14 cellular contexts compared by ENCODE assay signal in genomic region chr6:148868314-148868713, GRCh38.
DNase-seq lines count a peak whose midpoint lies in the region; ATAC-seq and TF ChIP-seq lines count a peak whose summit lies in the region.
"Had no signal": no experiment of that assay in that cellular context is flagged by ENCODE, and none has a peak within 500 bp of the region (broad histone marks: within the 10 kb centered on the region; RNA-seq: fewer than 3 reads in every experiment).

No MANE protein-coding gene starts in this region.

- peaks cover 5% of the 10 kb centered on the region for H3K79me2 ChIP-seq in mammary epithelial cell (ENCODE audit: insufficient read depth, low read length)
- peaks cover 12% of the 10 kb centered on the region for H3K79me2 ChIP-seq in osteoblast (ENCODE audit: insufficient read depth, low read length)

- no peaks in the 10 kb centered on the region for H3K9me3 ChIP-seq in IMR-90 (ENCODE audit: control insufficient read depth, insufficient read depth, low read length)
- no peaks in the 10 kb centered on the region for H3K9me3 ChIP-seq in mammary epithelial cell (replicated peaks; ENCODE audit: insufficient read depth, low read length)
- no peaks in the 10 kb centered on the region for H3K9me3 ChIP-seq in osteoblast (ENCODE audit: low read depth, low read length)
- H3K9me3 ChIP-seq: right atrium auricular region, thyroid gland had no signal

- peaks cover 16% of the 10 kb centered on the region for H3K9me1 ChIP-seq in IMR-90 (ENCODE audit: insufficient read depth, low read length)

- CTCF ChIA-PET in IMR-90 (lab: Yijun Ruan, JAX) (no interaction called here), mammary epithelial cell (lab: Charles Lee; ENCODE audit: low non-redundant PET) (no interaction called here)

- H3K4me3 ChIP-seq in IMR-90 (ENCODE audit: insufficient read depth, low read depth, low read length) (no peak overlapping the region), mammary epithelial cell (replicated peaks in 1 of 3; ENCODE audit: insufficient read depth in 1 of 3, low read depth in 2 of 3, low read length in 3 of 3) (no peak overlapping the region), osteoblast (ENCODE audit: insufficient read depth, low read length) (no peak overlapping the region), dorsolateral prefrontal cortex (no peak overlapping the region)
- H3K4me3 ChIP-seq: PC-9, right atrium auricular region, thyroid gland had no signal

- no peak overlapping the region for H2AK5ac ChIP-seq in IMR-90 (ENCODE audit: low read depth, low read length)

- H2AK9ac ChIP-seq in IMR-90 (replicated peaks; ENCODE audit: low read depth, low read length, poor library complexity), result no peak overlapping the region

- peak overlapping the region; percentile 35 for H2BK5ac ChIP-seq in IMR-90 (ENCODE audit: low read depth, low read length, poor library complexity, severe bottlenecking)

- no peak overlapping the region for H3K23ac ChIP-seq in IMR-90 (ENCODE audit: low read depth, low read length)

- H3K4ac ChIP-seq in IMR-90 (ENCODE audit: low read depth, low read length), result 0 out of 2 replicates have a peak overlapping the region, but pooled peaks have one; percentile 56

- peaks cover 14% of the 10 kb centered on the region for H3K4me1 ChIP-seq in IMR-90 (ENCODE audit: control insufficient read depth, insufficient read depth, low read length)
- peaks cover 42% of the 10 kb centered on the region for H3K4me1 ChIP-seq in mammary epithelial cell (ENCODE audit: insufficient read depth, low read length)
- peaks cover 26% of the 10 kb centered on the region for H3K4me1 ChIP-seq in osteoblast (ENCODE audit: insufficient read depth, low read length)
- H3K4me1 ChIP-seq: right atrium auricular region had no signal

- no peak overlapping the region for H4K8ac ChIP-seq in IMR-90 (ENCODE audit: low read depth in 2 of 2, low read length in 2 of 2)

- H4K91ac ChIP-seq in IMR-90 (ENCODE audit: insufficient read depth, low read depth, low read length), result no peak overlapping the region

- peaks cover 14 to 43% of the 10 kb centered on the region in 2 experiments; a peak in 3 of 4 replicates for H3K79me1 ChIP-seq in IMR-90 (ENCODE audit: low read depth in 1 of 2, low read length in 2 of 2)

- H3K4me2 ChIP-seq in IMR-90 (ENCODE audit: low read depth, low read length) (peak overlapping the region; percentile 35; the same call in 1 of the 2 replicates), mammary epithelial cell (ENCODE audit: insufficient read depth, low read depth, low read length) (no peak overlapping the region), osteoblast (ENCODE audit: insufficient read depth, low read length) (peak overlapping the region; percentile 28)
- H3K4me2 ChIP-seq: PC-9 had no signal

- no peak for TF ChIP-seq RAD21 in IMR-90 (IDR thresholded peaks at IDR 0.05; ENCODE audit: low read length)

- BruUV-seq in IMR-90 (replicated peaks; lab: Mats Ljungman, UMichigan), result no TSS peak
- TSS peak; percentile 32 for BruUV-seq in mammary epithelial cell (replicated peaks; lab: Mats Ljungman, UMichigan)

- H2BK120ac ChIP-seq in IMR-90 (ENCODE audit: low read depth, low read length), result peak overlapping the region; percentile 62; the same call in 1 of the 2 replicates

- H4K20me1 ChIP-seq in IMR-90 (ENCODE audit: insufficient read depth, low read length) (0 out of 2 replicates have a peak, but pooled peaks cover 8% of the 10 kb centered on the region), mammary epithelial cell (ENCODE audit: insufficient read depth, low read length) (no peaks in the 10 kb centered on the region), osteoblast (ENCODE audit: insufficient read depth, low read length) (no peaks in the 10 kb centered on the region)

- H2BK20ac ChIP-seq in IMR-90 (ENCODE audit: low read depth, low read length), result peak overlapping the region; percentile 72

- in situ Hi-C loops in IMR-90 (cut with MboI; ENCODE audit: low sequenced_read_pairs), result no loop called here
- in situ Hi-C loops in mammary epithelial cell (cut with MboI; ENCODE audit: low sequenced_read_pairs in 2 of 2), result no loop called here

- H3K27ac ChIP-seq in IMR-90 (ENCODE audit: insufficient read depth, low read length) (no peak overlapping the region), mammary epithelial cell (ENCODE audit: insufficient read depth, low read depth, low read length) (no peak overlapping the region), osteoblast (ENCODE audit: low read depth, low read length) (peak overlapping the region; percentile 73), dorsolateral prefrontal cortex (no peak overlapping the region)
- H3K27ac ChIP-seq: PC-9, right atrium auricular region, thyroid gland had no signal

- peak; percentile 76 to 78 for ATAC-seq in activated CD4-positive, CD25-positive, alpha-beta regulatory T cell treated with anti-CD3 and anti-CD28 coated beads, Interleukin-2, amount 50 U/mL, for 24 hours
- ATAC-seq in IMR-90 (ENCODE audit: low read depth) (peak; percentile 61), GM21723 (IDR thresholded peaks at IDR 0.05; ENCODE audit: unreplicated experiment) (no peak)

- no peak overlapping the region; the same call in 1 of the 2 replicates for H3K18ac ChIP-seq in IMR-90 (ENCODE audit: low read depth, low read length)

- H3K27me3 ChIP-seq in IMR-90 (ENCODE audit: control insufficient read depth, insufficient read depth, low read length) (no peaks in the 10 kb centered on the region), mammary epithelial cell (ENCODE audit: insufficient read depth, low read length) (no peaks in the 10 kb centered on the region), osteoblast (ENCODE audit: insufficient read depth, low read length) (no peaks in the 10 kb centered on the region), dorsolateral prefrontal cortex (no peaks in the 10 kb centered on the region)
- H3K27me3 ChIP-seq: right atrium auricular region, thyroid gland had no signal

- TF ChIP-seq POLR2A in IMR-90 (IDR thresholded peaks at IDR 0.05; ENCODE audit: low read depth, low read length) (no peak), erythroblast (IDR thresholded peaks at IDR 0.05; ENCODE audit: low read length) (no peak)

- H3K9ac ChIP-seq in IMR-90 (ENCODE audit: low read depth, low read length), result no peak overlapping the region
- no peak overlapping the region for H3K9ac ChIP-seq in mammary epithelial cell (ENCODE audit: insufficient read depth, low read length)

- POLR2A ChIA-PET in IMR-90 (lab: Charles Lee; ENCODE audit: unreplicated experiment), result no interaction called here

- WGBS in IMR-90 (ENCODE audit: extremely low coverage in 2 of 2, insufficient read length in 1 of 2), 2 experiments, result no CpG with 5 or more reads among the region's 5 CpGs
- WGBS in mammary epithelial cell (ENCODE audit: low coverage, missing lambda C conversion rate), result 81% methylated on average over 5 of the region's 5 CpGs

- no peak for DNase-seq in activated CD4-positive, CD25-positive, alpha-beta regulatory T cell treated with anti-CD3 and anti-CD28 coated beads, Interleukin-2, amount 50 U/mL, for 72 hours
- peak; percentile 86 for DNase-seq in IMR-90
- no peak for DNase-seq in mammary epithelial cell
- peak; percentile 91 for DNase-seq in osteoblast (ENCODE audit: insufficient read length, low spot score, missing footprints)
- DNase-seq in erythroblast (lab: John Stamatoyannopoulos, UW), result no peak
- no peak for DNase-seq in dorsolateral prefrontal cortex
- DNase-seq: 8988T, MM.1S, PC-9, T1000, thyroid gland had no signal

- intact Hi-C loops in IMR-90 (cut with micrococcal nuclease) (no loop called here), mammary epithelial cell (cut with micrococcal nuclease) (loop anchor here (2.0 kb wide), 1 partner anchor 14 kb away; no protein-coding TSS in a partner anchor), dorsolateral prefrontal cortex (cut with DNase I) (no loop called here)

- no peak overlapping the region for H2BK15ac ChIP-seq in IMR-90 (ENCODE audit: low read depth, low read length)

- TF ChIP-seq CTCF in IMR-90 (conservative IDR thresholded peaks at IDR 0.05; ENCODE audit: low read depth, low read length) (no peak), mammary epithelial cell (conservative IDR thresholded peaks at IDR 0.05 in 1 of 2, IDR thresholded peaks at IDR 0.05 in 1 of 2; ENCODE audit: extremely low read depth in 1 of 2, insufficient read depth in 1 of 2, low read depth in 1 of 2, low read length in 2 of 2) (no peak), osteoblast (IDR thresholded peaks at IDR 0.05; ENCODE audit: extremely low read depth, low read depth, low read length) (no peak), dorsolateral prefrontal cortex (IDR thresholded peaks at IDR 0.05 in 54 of 56, conservative IDR thresholded peaks at IDR 0.05 in 2 of 56; ENCODE audit: low read depth in 1 of 56, partially characterized antibody in 56 of 56) (no peak)

- dilution Hi-C loops in IMR-90 (cut with HindIII; ENCODE audit: low sequenced_read_pairs, unreplicated experiment), result no loop called here
- dilution Hi-C loops in mammary epithelial cell (cut with HindIII; ENCODE audit: low sequenced_read_pairs), result no loop called here

- no peak overlapping the region for H4K5ac ChIP-seq in IMR-90 (ENCODE audit: low read depth, low read length)

- no peak overlapping the region for H3K56ac ChIP-seq in IMR-90 (ENCODE audit: extremely low read depth, insufficient read depth, low read length)

- H2AFZ ChIP-seq in IMR-90 (replicated peaks; ENCODE audit: low read length, poor library complexity) (no peak overlapping the region), mammary epithelial cell (ENCODE audit: low read depth, low read length) (no peak overlapping the region), osteoblast (ENCODE audit: low read length) (no peak overlapping the region)
- H2AFZ ChIP-seq: PC-9 had no signal

- peak overlapping the region; percentile 38; the same call in 1 of the 2 replicates for H3K14ac ChIP-seq in IMR-90 (replicated peaks; ENCODE audit: low read depth, low read length)

- no peaks in the 10 kb centered on the region for H3K36me3 ChIP-seq in IMR-90 (ENCODE audit: control insufficient read depth, insufficient read depth, low read length)
- H3K36me3 ChIP-seq in mammary epithelial cell (ENCODE audit: insufficient read depth, low read length), result no peaks in the 10 kb centered on the region
- no peaks in the 10 kb centered on the region for H3K36me3 ChIP-seq in osteoblast (ENCODE audit: insufficient read depth, low read length)
- H3K36me3 ChIP-seq: right atrium auricular region, thyroid gland had no signal

TF ChIP-seq in IMR-90, 13 proteins besides CTCF, POLR2A, EP300 and RAD21:
- no peak for TF ChIP-seq SMC3 (IDR thresholded peaks at IDR 0.05; ENCODE audit: low read depth, low read length)
- TF ChIP-seq MAZ (IDR thresholded peaks at IDR 0.05; ENCODE audit: borderline replicate concordance, low read depth, low read length), result no peak
- TF ChIP-seq RFX5 (IDR thresholded peaks at IDR 0.05; ENCODE audit: low read depth, low read length), result no peak
- TF ChIP-seq MAFK (IDR thresholded peaks at IDR 0.05; ENCODE audit: low read depth, low read length), result no peak
- TF ChIP-seq FOS (IDR thresholded peaks at IDR 0.05; ENCODE audit: low read depth, low read length), result peak; percentile 52
- peak; percentile 75 for TF ChIP-seq CEBPB (IDR thresholded peaks at IDR 0.05; ENCODE audit: low read depth, low read length)

Comparison
In these comparisons a context has a peak if more than half of its experiments do, and no peak if none do; other contexts are left out.
1. DNase-seq: peak in IMR-90 (single experiment) and osteoblast (single experiment); none in activated CD4-positive, CD25-positive, alpha-beta regulatory T cell treated with anti-CD3 and anti-CD28 coated beads, Interleukin-2, amount 50 U/mL, for 72 hours (single experiment), mammary epithelial cell (single experiment), erythroblast (0 of 2) and dorsolateral prefrontal cortex (0 of 10).